ENCODE assay signal across 1 cellular context in the genomic region with DNA sequence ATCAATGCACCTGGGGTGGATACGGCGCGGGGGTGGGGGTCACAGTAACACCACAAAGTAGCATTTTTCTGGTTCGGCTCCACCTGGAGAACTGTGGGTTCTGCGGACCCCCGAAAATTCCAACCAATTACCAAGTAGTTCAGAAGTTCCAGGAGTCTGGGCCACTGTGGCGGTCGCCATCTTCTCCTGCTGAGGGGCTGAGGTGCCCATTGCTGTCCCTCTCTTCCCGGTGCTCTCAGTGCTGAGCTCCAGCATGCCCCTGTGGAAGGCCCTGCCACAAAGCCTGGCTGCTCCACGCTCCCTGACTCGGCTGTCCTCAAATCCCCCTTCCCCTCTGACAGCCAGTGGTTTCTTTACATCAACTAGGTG.
TF ChIP-seq lines count a peak whose summit lies in the region.

No MANE protein-coding gene starts in this region.

TF ChIP-seq in IMR-90, 13 proteins besides CTCF, POLR2A, EP300 and RAD21 (continued from another document):
- TF ChIP-seq ELK1 (IDR thresholded peaks at IDR 0.05; ENCODE audit: borderline replicate concordance, low read depth, low read length) (no peak), CHD1 (IDR thresholded peaks at IDR 0.05; ENCODE audit: low read depth, low read length) (no peak), MXI1 (IDR thresholded peaks at IDR 0.05; ENCODE audit: borderline replicate concordance, low read depth, low read length) (no peak)
